12 cellular contexts compared by ENCODE assay signal in genomic region chr13:98301721-98302120, GRCh38.
DNase-seq lines count a peak whose midpoint lies in the region; ATAC-seq and TF ChIP-seq lines count a peak whose summit lies in the region.
"Had no signal": no experiment of that assay in that cellular context is flagged by ENCODE, and none has a peak within 500 bp of the region (broad histone marks: within the 10 kb centered on the region; RNA-seq: fewer than 3 reads in every experiment).

No MANE protein-coding gene starts in this region.

- peak overlapping the region; percentile 80 for H2BK120ac ChIP-seq in mesenchymal stem cell (ENCODE audit: low read depth, low read length)

- H3K27me3 Mint-ChIP-seq in chondrocyte (ENCODE audit: low read depth) (no peaks in the 10 kb centered on the region), type B pancreatic cell (no peaks in the 10 kb centered on the region)
- peaks cover 4% of the 10 kb centered on the region for H3K27me3 Mint-ChIP-seq in activated CD4-positive, alpha-beta memory T cell treated with anti-CD3 and anti-CD28 coated beads for 36 hours
- H3K27me3 Mint-ChIP-seq: activated naive CD8-positive, alpha-beta T cell treated with anti-CD3 and anti-CD28 coated beads for 36 hours had no signal

- WGBS in mesenchymal stem cell = 0% methylated on average over 7 of the region's 7 CpGs

- H3K4me1 Mint-ChIP-seq in chondrocyte (ENCODE audit: low read depth) = peaks cover 89% of the 10 kb centered on the region
- peaks cover 67% of the 10 kb centered on the region for H3K4me1 Mint-ChIP-seq in type B pancreatic cell (ENCODE audit: unreplicated experiment)
- H3K4me1 Mint-ChIP-seq in activated CD4-positive, alpha-beta memory T cell treated with anti-CD3 and anti-CD28 coated beads for 36 hours (ENCODE audit: low read depth) = no peaks in the 10 kb centered on the region
- H3K4me1 Mint-ChIP-seq: activated naive CD8-positive, alpha-beta T cell treated with anti-CD3 and anti-CD28 coated beads for 36 hours; naive B cell; stimulated activated naive B cell treated with anti-CD40 and anti-IgM and Interleukin-4, amounts not matched to agents 10 μg/mL and 1 μg/mL and 100 μg/mL, for 72 hours had no signal

- H3K9me3 ChIP-seq in MG63 (no peaks in the 10 kb centered on the region), mesenchymal stem cell (ENCODE audit: control insufficient read depth, low read length) (no peaks in the 10 kb centered on the region)

- no peak overlapping the region for H2AFZ ChIP-seq in mesenchymal stem cell (ENCODE audit: low read depth, low read length)

- H3K9ac ChIP-seq in mesenchymal stem cell (ENCODE audit: low read length) = no peak overlapping the region

- H3K79me1 ChIP-seq in mesenchymal stem cell (replicated peaks; ENCODE audit: low read length, poor library complexity, severe bottlenecking) = peaks cover 34% of the 10 kb centered on the region

- H3K23ac ChIP-seq in mesenchymal stem cell (ENCODE audit: low read length in 2 of 2) = peak overlapping the region in 1 of 2 experiments; percentile 70

- H3K4ac ChIP-seq in mesenchymal stem cell (ENCODE audit: low read depth in 1 of 2, low read length in 2 of 2) = peak overlapping the region; percentile 95 to 100

- H2AK5ac ChIP-seq in mesenchymal stem cell (ENCODE audit: low read length, severe bottlenecking) = peak overlapping the region; percentile 57

- H4K91ac ChIP-seq in mesenchymal stem cell (ENCODE audit: low read length) = no peak overlapping the region

- H2BK12ac ChIP-seq in mesenchymal stem cell (ENCODE audit: low read length in 2 of 2) = peak overlapping the region; percentile 91 to 98

- no peak overlapping the region for H2BK5ac ChIP-seq in mesenchymal stem cell (ENCODE audit: low read depth, low read length, poor library complexity, severe bottlenecking)

- H3K36me3 ChIP-seq in MG63 = no peaks in the 10 kb centered on the region
- H3K36me3 ChIP-seq in mesenchymal stem cell (ENCODE audit: control insufficient read depth in 1 of 2, insufficient read depth in 2 of 2, low read depth in 1 of 2, low read length in 2 of 2) = peaks cover 0 to 4% of the 10 kb centered on the region in 2 experiments

- DNase-seq in MG63 (peak; percentile 49), chondrocyte (ENCODE audit: low spot score) (no peak), mesenchymal stem cell (peak; percentile 97), type B pancreatic cell (ENCODE audit: extremely low spot score, unreplicated experiment) (no peak), Kasumi-1 (lab: John Stamatoyannopoulos, UW) (no peak), nucleus accumbens (lab: John Stamatoyannopoulos, UW) (no peak)
- DNase-seq in activated CD4-positive, alpha-beta memory T cell treated with anti-CD3 and anti-CD28 coated beads for 36 hours = no peak
- DNase-seq: activated naive CD8-positive, alpha-beta T cell treated with anti-CD3 and anti-CD28 coated beads for 36 hours; naive B cell; stimulated activated naive B cell treated with anti-CD40 and anti-IgM and Interleukin-4, amounts not matched to agents 10 μg/mL and 1 μg/mL and 100 μg/mL, for 72 hours had no signal

- peaks cover 21% of the 10 kb centered on the region for H3K4me1 ChIP-seq in mesenchymal stem cell (ENCODE audit: control insufficient read depth, insufficient read depth, low read depth, low read length)
- H3K4me1 ChIP-seq: foreskin keratinocyte had no signal

- peak overlapping the region; percentile 68 for H3K27ac ChIP-seq in mesenchymal stem cell (ENCODE audit: low read length, poor library complexity, severe bottlenecking)
- H3K27ac ChIP-seq: foreskin keratinocyte had no signal

- TF ChIP-seq CTCF in chondrocyte (IDR thresholded peaks at IDR 0.05) (no peak), type B pancreatic cell (conservative IDR thresholded peaks at IDR 0.05) (no peak)

- CTCF ChIA-PET in activated CD4-positive, alpha-beta memory T cell treated with anti-CD3 and anti-CD28 coated beads for 36 hours (lab: Charles Lee) = interaction anchor here (0.6 kb wide), 1 partner anchor 722 kb away, joined by 3 read pairs; no protein-coding TSS in a partner anchor

- peak overlapping the region; percentile 30 for H3K4me2 ChIP-seq in mesenchymal stem cell (ENCODE audit: low read length, poor library complexity, severe bottlenecking)

- no peak overlapping the region for H3K14ac ChIP-seq in mesenchymal stem cell (ENCODE audit: low read length in 2 of 2)

- H3K4me3 ChIP-seq in MG63 = peak overlapping the region; percentile 29
- no peak overlapping the region for H3K4me3 ChIP-seq in mesenchymal stem cell (ENCODE audit: insufficient read depth in 1 of 2, low read depth in 1 of 2, low read length in 2 of 2)

- no peak overlapping the region for H2BK15ac ChIP-seq in mesenchymal stem cell (ENCODE audit: low read depth, poor library complexity, severe bottlenecking)

- peak overlapping the region; percentile 84 to 94 for H3K18ac ChIP-seq in mesenchymal stem cell (ENCODE audit: low read depth in 1 of 2, low read length in 2 of 2)

- intact Hi-C loops in activated CD4-positive, alpha-beta memory T cell treated with anti-CD3 and anti-CD28 coated beads for 36 hours (cut with micrococcal nuclease) = no loop called here

- ATAC-seq in GM18511 (IDR thresholded peaks at IDR 0.05; ENCODE audit: unreplicated experiment) = no peak
- ATAC-seq: foreskin keratinocyte; stimulated activated naive B cell treated with anti-CD40 and anti-IgM and Interleukin-4, amounts not matched to agents 10 μg/mL and 1 μg/mL and 100 μg/mL, for 72 hours had no signal

- POLR2A ChIA-PET in activated CD4-positive, alpha-beta memory T cell treated with anti-CD3 and anti-CD28 coated beads for 36 hours (lab: Charles Lee) = no interaction called here

- H3K4me3 Mint-ChIP-seq in chondrocyte (ENCODE audit: unreplicated experiment) = peak overlapping the region; percentile 44
- peak overlapping the region; percentile 66 for H3K4me3 Mint-ChIP-seq in type B pancreatic cell
- H3K4me3 Mint-ChIP-seq in activated CD4-positive, alpha-beta memory T cell treated with anti-CD3 and anti-CD28 coated beads for 36 hours = no peak overlapping the region
- H3K4me3 Mint-ChIP-seq: activated naive CD8-positive, alpha-beta T cell treated with anti-CD3 and anti-CD28 coated beads for 36 hours; naive B cell; stimulated activated naive B cell treated with anti-CD40 and anti-IgM and Interleukin-4, amounts not matched to agents 10 μg/mL and 1 μg/mL and 100 μg/mL, for 72 hours had no signal

- peak overlapping the region; percentile 82 for H4K8ac ChIP-seq in mesenchymal stem cell (ENCODE audit: low read length)

- H3K27ac Mint-ChIP-seq in chondrocyte (ENCODE audit: unreplicated experiment) = peak overlapping the region; percentile 93
- peak overlapping the region; percentile 92 for H3K27ac Mint-ChIP-seq in type B pancreatic cell
- H3K27ac Mint-ChIP-seq in activated CD4-positive, alpha-beta memory T cell treated with anti-CD3 and anti-CD28 coated beads for 36 hours = no peak overlapping the region
- H3K27ac Mint-ChIP-seq: activated naive CD8-positive, alpha-beta T cell treated with anti-CD3 and anti-CD28 coated beads for 36 hours; stimulated activated naive B cell treated with anti-CD40 and anti-IgM and Interleukin-4, amounts not matched to agents 10 μg/mL and 1 μg/mL and 100 μg/mL, for 72 hours had no signal

- H3K27me3 ChIP-seq in MG63 (no peaks in the 10 kb centered on the region), mesenchymal stem cell (ENCODE audit: control insufficient read depth in 1 of 2, insufficient read depth in 1 of 2, low read length in 2 of 2) (no peaks in the 10 kb centered on the region)
- H3K27me3 ChIP-seq: foreskin keratinocyte had no signal

- H3K36me3 Mint-ChIP-seq in chondrocyte (ENCODE audit: low read depth) (peaks cover 4% of the 10 kb centered on the region), type B pancreatic cell (peaks cover 14% of the 10 kb centered on the region)
- no peaks in the 10 kb centered on the region for H3K36me3 Mint-ChIP-seq in activated CD4-positive, alpha-beta memory T cell treated with anti-CD3 and anti-CD28 coated beads for 36 hours
- H3K36me3 Mint-ChIP-seq: activated naive CD8-positive, alpha-beta T cell treated with anti-CD3 and anti-CD28 coated beads for 36 hours; naive B cell; stimulated activated naive B cell treated with anti-CD40 and anti-IgM and Interleukin-4, amounts not matched to agents 10 μg/mL and 1 μg/mL and 100 μg/mL, for 72 hours had no signal

- H3K9me3 Mint-ChIP-seq in chondrocyte (ENCODE audit: low read depth) = peaks cover 2% of the 10 kb centered on the region
- H3K9me3 Mint-ChIP-seq in type B pancreatic cell = peaks cover 6% of the 10 kb centered on the region
- H3K9me3 Mint-ChIP-seq in activated CD4-positive, alpha-beta memory T cell treated with anti-CD3 and anti-CD28 coated beads for 36 hours = no peaks in the 10 kb centered on the region
- H3K9me3 Mint-ChIP-seq: activated naive CD8-positive, alpha-beta T cell treated with anti-CD3 and anti-CD28 coated beads for 36 hours; stimulated activated naive B cell treated with anti-CD40 and anti-IgM and Interleukin-4, amounts not matched to agents 10 μg/mL and 1 μg/mL and 100 μg/mL, for 72 hours had no signal

Comparison
In these comparisons a context has a peak if more than half of its experiments do, and no peak if none do; other contexts are left out.
1. DNase-seq: peak in MG63 (single experiment) and mesenchymal stem cell (single experiment); none in chondrocyte (single experiment), type B pancreatic cell (single experiment), activated CD4-positive, alpha-beta memory T cell treated with anti-CD3 and anti-CD28 coated beads for 36 hours (single experiment), Kasumi-1 (0 of 2) and nucleus accumbens (0 of 56).